In the genomic region with DNA sequence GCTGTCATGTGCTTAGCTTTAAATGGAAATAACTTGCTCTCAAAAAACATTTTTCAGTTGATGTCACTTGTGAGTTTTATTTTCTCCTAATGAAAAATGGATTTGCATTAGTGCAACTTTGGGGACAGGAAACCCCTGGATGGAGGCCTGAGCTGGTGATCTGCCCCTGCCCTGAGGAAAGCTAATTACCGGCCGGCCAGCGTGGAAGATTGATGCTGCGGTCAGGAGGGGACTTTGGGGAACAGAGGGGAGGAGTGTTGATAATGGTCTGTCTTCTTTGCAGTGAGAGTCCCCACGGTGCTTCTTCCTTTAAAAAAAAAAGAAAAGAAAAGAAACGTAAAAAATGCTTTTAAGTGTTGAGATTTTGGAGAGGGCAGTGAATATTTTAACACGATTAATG, we compare ENCODE assay signal across 1 cellular context.
TF ChIP-seq lines count a peak whose summit lies in the region.

No MANE protein-coding gene starts in this region.

TF ChIP-seq in K562, 482 proteins besides CTCF, POLR2A, EP300 and RAD21 (continued from another document):
- no peak for TF ChIP-seq PBX2 (CRISPR knock-in tag; IDR thresholded peaks at IDR 0.05; ENCODE audit: low read depth)
- peak; percentile 38; the same call in 1 of the 2 replicates for TF ChIP-seq PBX2 (tag; conservative IDR thresholded peaks at IDR 0.05; ENCODE audit: low read depth)
